ENCODE assay signal across 28 cellular contexts in genomic region chr2:201959198-201959597, GRCh38.
"Had no signal": no experiment of that assay in that cellular context is flagged by ENCODE, and none has a peak within 500 bp of the region (broad histone marks: within the 10 kb centered on the region; RNA-seq: fewer than 3 reads in every experiment).

No MANE protein-coding gene starts in this region.

- FAIRE-seq: keratinocyte, urothelium cell line had no signal

- ATAC-seq: esophagus mucosa; gastrocnemius medialis; left lobe of liver; mucosa of descending colon; naive thymus-derived CD4-positive, alpha-beta T cell; stimulated activated memory B cell treated with anti-CD40 and anti-IgM and Interleukin-4, amounts not matched to agents 10 μg/mL and 1 μg/mL and 100 μg/mL, for 72 hours; stimulated activated naive CD8-positive, alpha-beta T cell treated with anti-CD3 and anti-CD28 coated beads, Interleukin-15, Interleukin-2, amounts not matched to agents 100 U/mL and 50 U/mL, for 24 hours had no signal

- H3K4me1 ChIP-seq: colonic mucosa, prostate gland, sigmoid colon, spleen, upper lobe of left lung had no signal

- H3K27ac ChIP-seq: colonic mucosa, epithelial cell of prostate, gastrocnemius medialis, neural progenitor cell, parathyroid adenoma, prostate gland, right atrium auricular region, sigmoid colon, skin epidermis, spleen, thoracic aorta, tibial nerve, upper lobe of left lung had no signal

- H3K9ac ChIP-seq: neural progenitor cell, parathyroid adenoma had no signal

- H3K36me3 ChIP-seq: colonic mucosa, gastrocnemius medialis, neural progenitor cell, prostate gland, right atrium auricular region, sigmoid colon, spleen, thoracic aorta, tibial nerve, upper lobe of left lung had no signal

- H2AFZ ChIP-seq: neural progenitor cell, parathyroid adenoma had no signal

- H3K79me2 ChIP-seq: parathyroid adenoma had no signal

- H3K27me3 ChIP-seq: colonic mucosa, gastrocnemius medialis, neural progenitor cell, right atrium auricular region, sigmoid colon, tibial nerve, upper lobe of left lung had no signal

- H3K9me3 ChIP-seq: colonic mucosa, gastrocnemius medialis, mucosa of descending colon, prostate gland, right atrium auricular region, sigmoid colon, spleen, thoracic aorta, tibial nerve, upper lobe of left lung had no signal

- H3K4me2 ChIP-seq: neural progenitor cell had no signal

- H3K4me3 ChIP-seq: colonic mucosa, gastrocnemius medialis, lung, mucosa of descending colon, neural progenitor cell, prostate gland, right atrium auricular region, sigmoid colon, skin epidermis, spleen, thoracic aorta, tibial nerve, upper lobe of left lung had no signal

- DNase-seq: colonic mucosa; effector CD8-positive, alpha-beta T cell; endodermal cell; foreskin fibroblast; gastrocnemius medialis; head of caudate nucleus; mesenchymal stem cell; mucosa of descending colon; naive thymus-derived CD4-positive, alpha-beta T cell; spleen; stimulated activated CD4-positive, alpha-beta T cell treated with anti-CD3 and anti-CD28 coated beads, Interleukin-4, amount 100 ng/mL, for 4 hours; stimulated activated naive CD8-positive, alpha-beta T cell treated with anti-CD3 and anti-CD28 coated beads, Interleukin-15, Interleukin-2, amounts not matched to agents 100 U/mL and 50 U/mL, for 24 hours; upper lobe of left lung had no signal
